In the genomic region with DNA sequence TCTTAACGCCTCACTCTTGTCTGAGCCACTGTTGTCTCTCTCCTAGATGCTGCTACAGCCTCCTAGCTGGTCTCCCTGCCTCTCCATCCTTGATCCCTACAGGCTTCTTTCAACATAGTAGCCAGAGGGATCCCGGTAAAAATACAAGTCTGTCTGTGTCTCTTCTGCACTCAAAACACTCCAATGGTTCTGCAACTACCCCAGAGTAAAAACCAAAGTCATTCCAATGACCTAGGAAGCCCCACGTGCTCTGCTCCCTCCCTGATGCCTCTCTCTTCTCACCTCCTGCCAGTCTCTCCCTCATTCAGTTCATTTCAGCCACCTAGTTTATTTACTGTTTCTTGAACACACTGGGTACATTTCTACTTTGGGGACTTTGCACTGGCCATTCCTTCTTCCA, we compare ENCODE assay signal across 26 cellular contexts.
DNase-seq lines count a peak whose midpoint lies in the region; ATAC-seq, FAIRE-seq and TF ChIP-seq lines count a peak whose summit lies in the region.
"Had no signal": no experiment of that assay in that cellular context is flagged by ENCODE, and none has a peak within 500 bp of the region (broad histone marks: within the 10 kb centered on the region; RNA-seq: fewer than 3 reads in every experiment).

No MANE protein-coding gene starts in this region.

- H2BK12ac ChIP-seq in H9 (ENCODE audit: insufficient read length, low read depth, low read length): no peak overlapping the region

- in situ Hi-C loops in HepG2 (cut with HindIII; ENCODE audit: extremely low pct_ligation_motif_present, low pct_unique_long_range_greater_than_20kb): no loop called here

- H2BK20ac ChIP-seq in H9 (ENCODE audit: low read depth, low read length, poor library complexity, severe bottlenecking): no peak overlapping the region

- H3K36me3 Mint-ChIP-seq in CD14-positive monocyte (no peaks in the 10 kb centered on the region), H9 (ENCODE audit: insufficient read depth in 1 of 3, low read depth in 3 of 3) (no peaks in the 10 kb centered on the region)
- H3K36me3 Mint-ChIP-seq: CD4-positive, alpha-beta memory T cell; CD4-positive, CD25-positive, alpha-beta regulatory T cell; CD8-positive, alpha-beta memory T cell had no signal

- H3K9me3 ChIP-seq in H9 (ENCODE audit: control insufficient read depth, low read depth, low read length) (no peaks in the 10 kb centered on the region), HepG2 (ENCODE audit: low read length) (no peaks in the 10 kb centered on the region), suprapubic skin (no peaks in the 10 kb centered on the region)
- H3K9me3 ChIP-seq: A549; BLaER1 treated with 17β-estradiol and CSF1 and Interleukin-3, amounts not matched to agents 10 nM and 100 nM had no signal

- H4K91ac ChIP-seq in H9 (ENCODE audit: insufficient read length, low read depth, low read length): no peak overlapping the region

- H3K79me2 ChIP-seq in H9 (ENCODE audit: insufficient read depth, low read length): no peaks in the 10 kb centered on the region
- H3K79me2 ChIP-seq in HepG2 (ENCODE audit: insufficient read depth, low read length): no peaks in the 10 kb centered on the region

- H3K4me3 ChIP-seq in HepG2 (replicated peaks in 1 of 3; ENCODE audit: insufficient read depth in 1 of 3, low read depth in 2 of 3, low read length in 3 of 3): no peak overlapping the region
- no peak overlapping the region for H3K4me3 ChIP-seq in suprapubic skin
- H3K4me3 ChIP-seq: A549; BLaER1 treated with 17β-estradiol and CSF1 and Interleukin-3, amounts not matched to agents 10 nM and 100 nM had no signal

- no peaks in the 10 kb centered on the region for H3K79me1 ChIP-seq in H9 (ENCODE audit: insufficient read depth, low read depth, low read length, poor library complexity, severe bottlenecking)

- no peak overlapping the region for H2AFZ ChIP-seq in H9 (ENCODE audit: low read length)
- H2AFZ ChIP-seq in HepG2 (ENCODE audit: low read length): no peak overlapping the region

- H3K9me3 Mint-ChIP-seq in CD14-positive monocyte: no peaks in the 10 kb centered on the region
- H3K9me3 Mint-ChIP-seq in H9: no peaks in the 10 kb centered on the region
- H3K9me3 Mint-ChIP-seq: CD4-positive, CD25-positive, alpha-beta regulatory T cell; CD8-positive, alpha-beta memory T cell had no signal

- H3K9ac ChIP-seq in H9 (ENCODE audit: extremely low read depth, insufficient read length, low read length): no peak overlapping the region
- no peak overlapping the region for H3K9ac ChIP-seq in HepG2 (ENCODE audit: insufficient read depth, low read depth, low read length)
- H3K9ac ChIP-seq: BLaER1 treated with 17β-estradiol and CSF1 and Interleukin-3, amounts not matched to agents 10 nM and 100 nM had no signal

- H2AK5ac ChIP-seq in H9 (ENCODE audit: insufficient read length, low read length): no peak overlapping the region

- H3K27ac Mint-ChIP-seq in CD14-positive monocyte: no peak overlapping the region
- no peak overlapping the region for H3K27ac Mint-ChIP-seq in H9
- H3K27ac Mint-ChIP-seq: B cell; CD4-positive, alpha-beta memory T cell; CD4-positive, CD25-positive, alpha-beta regulatory T cell; CD8-positive, alpha-beta memory T cell had no signal

- no peak overlapping the region for H3K4me3 Mint-ChIP-seq in CD14-positive monocyte
- H3K4me3 Mint-ChIP-seq in H9: no peak overlapping the region
- H3K4me3 Mint-ChIP-seq: B cell; CD4-positive, alpha-beta memory T cell; CD4-positive, CD25-positive, alpha-beta regulatory T cell; CD8-positive, alpha-beta memory T cell had no signal

- no peaks in the 10 kb centered on the region for H3K27me3 ChIP-seq in H9 (ENCODE audit: insufficient read depth, low read length)
- peaks cover 0 to 15% of the 10 kb centered on the region in 2 experiments; a peak in 2 of 5 replicates for H3K27me3 ChIP-seq in HepG2 (ENCODE audit: control insufficient read depth in 1 of 2, insufficient read depth in 2 of 2, low read length in 2 of 2)
- H3K27me3 ChIP-seq in suprapubic skin: peaks cover 30% of the 10 kb centered on the region
- H3K27me3 ChIP-seq: BLaER1 treated with 17β-estradiol and CSF1 and Interleukin-3, amounts not matched to agents 10 nM and 100 nM had no signal

- H3K4me1 ChIP-seq in H9 (ENCODE audit: insufficient read depth, low read length) (peaks cover 5% of the 10 kb centered on the region), HepG2 (ENCODE audit: insufficient read depth, low read length) (no peaks in the 10 kb centered on the region), suprapubic skin (no peaks in the 10 kb centered on the region)
- H3K4me1 ChIP-seq: A549; BLaER1 treated with 17β-estradiol and CSF1 and Interleukin-3, amounts not matched to agents 10 nM and 100 nM had no signal

- no peak overlapping the region for H3T11ph ChIP-seq in H9 (ENCODE audit: low read length)

- no peak overlapping the region for H4K8ac ChIP-seq in H9 (replicated peaks; ENCODE audit: insufficient read length, low read depth, low read length)

- no peak overlapping the region for H4K5ac ChIP-seq in H9 (ENCODE audit: insufficient read length, low read depth, low read length)

- no peak for FAIRE-seq in HepG2 (lab: Jason Lieb, UNC)
- FAIRE-seq: A549, G401.6, GM12891, GM19239 had no signal

- TF ChIP-seq CTCF in CD14-positive monocyte (IDR thresholded peaks at IDR 0.05) (no peak), H9 (conservative IDR thresholded peaks at IDR 0.05) (no peak), HepG2 (CRISPR knock-in tag; IDR thresholded peaks at IDR 0.05) (no peak), suprapubic skin (IDR thresholded peaks at IDR 0.05) (no peak)

- H2BK120ac ChIP-seq in H9 (ENCODE audit: low read depth, low read length, poor library complexity, severe bottlenecking): no peak overlapping the region

- no peak overlapping the region for H3K18ac ChIP-seq in H9 (ENCODE audit: insufficient read length, low read depth, low read length)

- no peaks in the 10 kb centered on the region for H3K23me2 ChIP-seq in H9 (ENCODE audit: insufficient read length, low read depth, low read length, poor library complexity, severe bottlenecking)

- H4K20me1 ChIP-seq in H9 (ENCODE audit: control insufficient read depth, insufficient read depth, insufficient read length) (no peaks in the 10 kb centered on the region), HepG2 (ENCODE audit: insufficient read depth, low read length) (no peaks in the 10 kb centered on the region)
- H4K20me1 ChIP-seq: BLaER1 treated with 17β-estradiol and CSF1 and Interleukin-3, amounts not matched to agents 10 nM and 100 nM had no signal

- no peaks in the 10 kb centered on the region for H3K4me1 Mint-ChIP-seq in CD14-positive monocyte
- H3K4me1 Mint-ChIP-seq in H9: no peaks in the 10 kb centered on the region
- H3K4me1 Mint-ChIP-seq: B cell; CD4-positive, alpha-beta memory T cell; CD4-positive, CD25-positive, alpha-beta regulatory T cell; CD8-positive, alpha-beta memory T cell had no signal

- H3K27ac ChIP-seq in H9 (ENCODE audit: insufficient read length, low read depth, low read length) (no peak overlapping the region), HepG2 (ENCODE audit: extremely low read length, insufficient read depth, low read length) (no peak overlapping the region), suprapubic skin (no peak overlapping the region)
- H3K27ac ChIP-seq: 22Rv1; A549; BLaER1 treated with 17β-estradiol and CSF1 and Interleukin-3, amounts not matched to agents 10 nM and 100 nM; C4-2B had no signal

- H2BK15ac ChIP-seq in H9 (ENCODE audit: low read depth, low read length): no peak overlapping the region

- H3K23ac ChIP-seq in H9 (ENCODE audit: insufficient read length, low read depth, low read length): no peak overlapping the region

- intact Hi-C loops in CD14-positive monocyte (cut with micrococcal nuclease): no loop called here
- intact Hi-C loops in HepG2 (cut with micrococcal nuclease; ENCODE audit: unreplicated experiment): no loop called here

- H3K14ac ChIP-seq in H9 (ENCODE audit: insufficient read depth, low read length): no peak overlapping the region

- no peak for TF ChIP-seq RAD21 in HepG2 (CRISPR knock-in tag; IDR thresholded peaks at IDR 0.05)

- H3K56ac ChIP-seq in H9 (ENCODE audit: insufficient read length, low read depth, low read length): no peak overlapping the region

- TF ChIP-seq EP300 in HepG2 (IDR thresholded peaks at IDR 0.05; ENCODE audit: low read depth in 2 of 2, low read length in 2 of 2) (no peak), HepG2 (CRISPR knock-in tag; IDR thresholded peaks at IDR 0.05; ENCODE audit: borderline replicate concordance) (no peak), suprapubic skin (IDR thresholded peaks at IDR 0.05) (no peak)

- WGBS in H9 (ENCODE audit: extremely low coverage, insufficient read length, low lambda C conversion rate): no CpG with 5 or more reads among the region's 3 CpGs
- under 1% methylated on average over 3 of the region's 3 CpGs for WGBS in HepG2 (ENCODE audit: low lambda C conversion rate)
- WGBS in suprapubic skin: 73% methylated on average over 3 of the region's 3 CpGs

- no peak for ATAC-seq in HepG2
- ATAC-seq: A549 had no signal

- POLR2A ChIA-PET in HepG2 (lab: Yijun Ruan, JAX): no interaction called here

- CTCF ChIA-PET in HepG2 (lab: Yijun Ruan, JAX; ENCODE audit: low intra/inter-chr PET ratio, low total read pairs): no interaction called here

- no peak overlapping the region for H3K4ac ChIP-seq in H9 (ENCODE audit: low read depth, low read length)

- no peak overlapping the region for H3K4me2 ChIP-seq in H9 (ENCODE audit: insufficient read depth, insufficient read length, low read length)
- no peak overlapping the region for H3K4me2 ChIP-seq in HepG2 (ENCODE audit: low read depth, low read length)
- H3K4me2 ChIP-seq: A549; BLaER1 treated with 17β-estradiol and CSF1 and Interleukin-3, amounts not matched to agents 10 nM and 100 nM had no signal

- DNase-seq in activated CD8-positive, alpha-beta memory T cell treated with anti-CD3 and anti-CD28 coated beads for 24 hours: peak; percentile 21
- DNase-seq in activated CD8-positive, alpha-beta memory T cell treated with anti-CD3 and anti-CD28 coated beads, Interleukin-2, amount 50 U/mL, for 4 hours: no peak
- DNase-seq in CD14-positive monocyte (ENCODE audit: low spot score) (peak; percentile 16), H9 (peak; percentile 16), HepG2 (ENCODE audit: low spot score) (no peak), suprapubic skin (ENCODE audit: low spot score in 2 of 2) (no peak), DMS79 (lab: John Stamatoyannopoulos, UW) (no peak)
- no peak for DNase-seq in activated CD4-positive, CD25-positive, alpha-beta regulatory T cell treated with anti-CD3 and anti-CD28 coated beads, Interleukin-2, amount 50 U/mL, for 72 hours
- DNase-seq: AML-193; CD4-positive, alpha-beta memory T cell; CD4-positive, CD25-positive, alpha-beta regulatory T cell; CD8-positive, alpha-beta memory T cell; COR-L47; DMS 273 treated with DMSO at 0.1 percent for 48 hours; DMS153; DMS53; DMS79 treated with DMSO at 0.1 percent for 48 hours; GF-D8 had no signal

- no peak for TF ChIP-seq POLR2A in HepG2 (IDR thresholded peaks at IDR 0.05; ENCODE audit: insufficient read depth in 1 of 2, low read depth in 2 of 2, low read length in 2 of 2)
- TF ChIP-seq POLR2A in suprapubic skin (IDR thresholded peaks at IDR 0.05): no peak

- no peaks in the 10 kb centered on the region for H3K36me3 ChIP-seq in HepG2 (replicated peaks in 1 of 2; ENCODE audit: control insufficient read depth in 1 of 2, insufficient read depth in 2 of 2, low read length in 2 of 2)
- H3K36me3 ChIP-seq in suprapubic skin: no peaks in the 10 kb centered on the region
- H3K36me3 ChIP-seq: BLaER1 treated with 17β-estradiol and CSF1 and Interleukin-3, amounts not matched to agents 10 nM and 100 nM had no signal

- H2BK5ac ChIP-seq in H9 (ENCODE audit: insufficient read length, low read length): no peak overlapping the region

- H3K27me3 Mint-ChIP-seq in CD14-positive monocyte (ENCODE audit: low read depth in 3 of 3) (peaks cover 0 to 5% (median 4%) of the 10 kb centered on the region in 3 donors), H9 (ENCODE audit: low read depth) (no peaks in the 10 kb centered on the region)
- H3K27me3 Mint-ChIP-seq: B cell; CD4-positive, CD25-positive, alpha-beta regulatory T cell had no signal

- no TSS peak for BruUV-seq in HepG2 (replicated peaks; lab: Mats Ljungman, UMichigan)

Comparison
In these comparisons a context has a peak if more than half of its experiments do, and no peak if none do; other contexts are left out.
1. DNase-seq: peak in activated CD8-positive, alpha-beta memory T cell treated with anti-CD3 and anti-CD28 coated beads for 24 hours (single experiment), CD14-positive monocyte (single experiment) and H9 (single experiment); none in activated CD8-positive, alpha-beta memory T cell treated with anti-CD3 and anti-CD28 coated beads, Interleukin-2, amount 50 U/mL, for 4 hours (single experiment), HepG2 (single experiment), suprapubic skin (0 of 2), DMS79 (single experiment) and activated CD4-positive, CD25-positive, alpha-beta regulatory T cell treated with anti-CD3 and anti-CD28 coated beads, Interleukin-2, amount 50 U/mL, for 72 hours (single experiment).